In the genomic region with DNA sequence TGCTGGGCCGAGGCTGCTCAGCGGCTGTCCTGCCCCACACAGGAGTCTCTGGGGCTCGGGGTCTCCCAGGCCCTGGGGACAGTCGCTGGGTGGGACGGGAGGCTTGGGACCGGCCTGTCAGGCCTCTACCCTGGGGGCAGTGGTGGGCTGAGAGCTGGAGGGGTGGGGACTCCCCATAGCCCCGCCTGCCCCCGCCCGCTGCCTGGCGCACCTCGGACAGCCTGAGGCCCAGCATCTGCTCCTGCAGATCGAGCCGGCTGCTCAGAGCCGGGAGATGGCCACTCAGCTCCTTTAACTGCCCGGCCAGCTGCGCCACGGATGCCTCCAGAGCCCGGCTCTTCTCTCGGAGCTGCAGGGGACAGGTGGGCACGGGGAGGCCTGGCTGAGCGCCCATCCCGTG, we compare ENCODE assay signal across 19 cellular contexts. TPM values are rescaled to one million over a fixed set of nuclear protein-coding genes. Genes with fewer than 3 reads are reported as not detected.
DNase-seq lines count a peak whose midpoint lies in the region; ATAC-seq and TF ChIP-seq lines count a peak whose summit lies in the region.
"Had no signal": no experiment of that assay in that cellular context is flagged by ENCODE, and none has a peak within 500 bp of the region (broad histone marks: within the 10 kb centered on the region; RNA-seq: fewer than 3 reads in every experiment).

No MANE protein-coding gene starts in this region.

- no peak for ATAC-seq in HG03095 (IDR thresholded peaks at IDR 0.05; ENCODE audit: unreplicated experiment)
- ATAC-seq: CD8-positive, alpha-beta T cell had no signal

- peaks cover 2% of the 10 kb centered on the region for H3K4me1 Mint-ChIP-seq in glutamatergic neuron (ENCODE audit: low read depth, unreplicated experiment)
- H3K4me1 Mint-ChIP-seq: IgD-negative memory B cell had no signal

- no peak overlapping the region for H3K4me3 Mint-ChIP-seq in glutamatergic neuron (ENCODE audit: unreplicated experiment)
- H3K4me3 Mint-ChIP-seq: CD8-positive, alpha-beta T cell; IgD-negative memory B cell had no signal

- peaks cover 3% of the 10 kb centered on the region for H3K9me3 Mint-ChIP-seq in glutamatergic neuron (ENCODE audit: unreplicated experiment)
- H3K9me3 Mint-ChIP-seq: CD8-positive, alpha-beta T cell; IgD-negative memory B cell had no signal

- H3K4me1 ChIP-seq in SJCRH30: peaks cover 41% of the 10 kb centered on the region

- peak overlapping the region; percentile 42 for H3K27ac ChIP-seq in SJCRH30
- H3K27ac ChIP-seq: C4-2B had no signal

- no peak overlapping the region for H3K27ac Mint-ChIP-seq in glutamatergic neuron (ENCODE audit: unreplicated experiment)
- H3K27ac Mint-ChIP-seq: CD8-positive, alpha-beta T cell; IgD-negative memory B cell had no signal

- no peaks in the 10 kb centered on the region for H3K27me3 ChIP-seq in SJCRH30

- peak overlapping the region; percentile 33 for H3K4me3 ChIP-seq in SJCRH30

- H3K36me3 ChIP-seq in SJCRH30: peaks cover 14% of the 10 kb centered on the region

- no peaks in the 10 kb centered on the region for H3K36me3 Mint-ChIP-seq in glutamatergic neuron (ENCODE audit: unreplicated experiment)
- H3K36me3 Mint-ChIP-seq: CD8-positive, alpha-beta T cell; IgD-negative memory B cell had no signal

- peaks cover 3% of the 10 kb centered on the region for H3K27me3 Mint-ChIP-seq in glutamatergic neuron (ENCODE audit: unreplicated experiment)
- H3K27me3 Mint-ChIP-seq: IgD-negative memory B cell had no signal

- H3K9me3 ChIP-seq in SJCRH30 (replicated peaks): no peaks in the 10 kb centered on the region

- no peak for TF ChIP-seq CTCF in glutamatergic neuron (IDR thresholded peaks at IDR 0.05; ENCODE audit: partially characterized antibody, unreplicated experiment)

- DNase-seq in DMS53 treated with DMSO at 0.1 percent for 48 hours (lab: John Stamatoyannopoulos, UW; ENCODE audit: unreplicated experiment): peak; percentile 49
- peak; percentile 93 to 95 for DNase-seq in SJCRH30
- peak; percentile 66 for DNase-seq in glutamatergic neuron
- DNase-seq in NCI-H146 treated with DMSO at 0.1 percent for 48 hours (lab: John Stamatoyannopoulos, UW; ENCODE audit: unreplicated experiment): no peak
- no peak for DNase-seq in activated T-cell treated with anti-CD3 and anti-CD28 coated beads for 4 hours
- DNase-seq: CD8-positive, alpha-beta T cell; DMS 273 treated with DMSO at 0.1 percent for 48 hours; DND-41; NCI-H1048; NCI-H1694 treated with DMSO at 0.1 percent for 48 hours; NCI-H2081; NCI-H226; NCI-H510A; SIG-M5; T-helper 1 cell had no signal

RNA-seq across cellular contexts. Expression of a gene that starts 6.7 kb away (rescaled TPM):
- 111 and 114 TPM in 2 replicates for total RNA-seq in SJCRH30 (2014; rRNA removed; shearing (Covaris generic))
- total RNA-seq in glutamatergic neuron (ENCODE audit: unreplicated experiment): not detected
- total RNA-seq: A673 had no signal

RNA-seq across cellular contexts. Expression of a gene that starts 6.8 kb away (rescaled TPM):
- total RNA-seq in SJCRH30 (2014; rRNA removed; shearing (Covaris generic)): 0.33 and 0.71 TPM in 2 replicates
- total RNA-seq in glutamatergic neuron (ENCODE audit: unreplicated experiment): 4.2 TPM

RNA-seq across cellular contexts. Expression of a gene that starts 17.1 kb away (rescaled TPM):
- 20.1 and 22.5 TPM in 2 replicates for total RNA-seq in SJCRH30 (2014; rRNA removed; shearing (Covaris generic))
- total RNA-seq in glutamatergic neuron (ENCODE audit: unreplicated experiment): 10.4 TPM

RNA-seq across cellular contexts. Expression of a gene that starts 23.1 kb away (rescaled TPM):
- total RNA-seq in SJCRH30 (2014; rRNA removed; shearing (Covaris generic)): 8.7 and 9.8 TPM in 2 replicates
- total RNA-seq in glutamatergic neuron (ENCODE audit: unreplicated experiment): 30.7 TPM

RNA-seq across cellular contexts. Expression of a gene that starts 37.2 kb away (rescaled TPM):
- 32.2 and 33.8 TPM in 2 replicates for total RNA-seq in SJCRH30 (2014; rRNA removed; shearing (Covaris generic))
- 118 TPM for total RNA-seq in glutamatergic neuron (ENCODE audit: unreplicated experiment)

Comparison
In these comparisons a context has a peak if more than half of its experiments do, and no peak if none do; other contexts are left out.
1. DNase-seq: peak in DMS53 treated with DMSO at 0.1 percent for 48 hours (single experiment), SJCRH30 (2 of 2) and glutamatergic neuron (single experiment); none in NCI-H146 treated with DMSO at 0.1 percent for 48 hours (single experiment) and activated T-cell treated with anti-CD3 and anti-CD28 coated beads for 4 hours (single experiment).
2. RNA of a gene that starts 6.7 kb away (total RNA-seq): 111 to 114 TPM in SJCRH30; not detected in glutamatergic neuron (single experiment); every median in the first group is over 10 times any median in the second.